17 cellular contexts compared by ENCODE assay signal in genomic region chr12:120211904-120212283, GRCh38. TPM values are rescaled to one million over a fixed set of nuclear protein-coding genes. Genes with fewer than 3 reads are reported as not detected.
DNase-seq lines count a peak whose midpoint lies in the region; ATAC-seq, FAIRE-seq and TF ChIP-seq lines count a peak whose summit lies in the region.
"Had no signal": no experiment of that assay in that cellular context is flagged by ENCODE, and none has a peak within 500 bp of the region (broad histone marks: within the 10 kb centered on the region; RNA-seq: fewer than 3 reads in every experiment).

No MANE protein-coding gene starts in this region.

- H3K4me1 Mint-ChIP-seq in activated T-helper 17 cell treated with anti-CD3 and anti-CD28 coated beads, Interleukin-2, amount 50 U/mL, for 72 hours: peaks cover 6% of the 10 kb centered on the region
- no peaks in the 10 kb centered on the region for H3K4me1 Mint-ChIP-seq in activated CD8-positive, alpha-beta T cell treated with anti-CD3 and anti-CD28 coated beads for 36 hours (ENCODE audit: low read depth)

- H3K4me1 ChIP-seq in HepG2 (ENCODE audit: insufficient read depth, low read length) (no peaks in the 10 kb centered on the region), right lobe of liver (peaks cover 0 to 5% (median 0%) of the 10 kb centered on the region in 4 donors), mucosa of rectum (ENCODE audit: control insufficient read depth in 2 of 2, insufficient read depth in 2 of 2, low read length in 2 of 2) (peaks cover 5 to 15% of the 10 kb centered on the region in 2 donors), aorta (ENCODE audit: control insufficient read depth in 1 of 2, insufficient read depth in 2 of 2, low read length in 2 of 2) (no peaks in the 10 kb centered on the region)

- H3K27ac ChIP-seq in HepG2 (ENCODE audit: extremely low read length, insufficient read depth, low read length) (no peak overlapping the region), right lobe of liver (no peak overlapping the region), mucosa of rectum (ENCODE audit: low read depth in 2 of 2, low read length in 2 of 2) (peak overlapping the region; percentile 71 to 73), aorta (ENCODE audit: low read depth in 1 of 2, low read length in 2 of 2) (no peak overlapping the region)

- WGBS in HepG2 (ENCODE audit: low lambda C conversion rate): 98% methylated on average over 8 of the region's 9 CpGs
- 40% methylated on average over 1 of the region's 9 CpGs for WGBS in right lobe of liver (ENCODE audit: insufficient coverage, low coverage, low lambda C conversion rate, missing lambda C conversion rate)
- WGBS in aorta, 2 donors: 77 to 83% methylated on average over 9 of the region's 9 CpGs

- peak overlapping the region; percentile 68 for H3K27ac Mint-ChIP-seq in activated T-helper 17 cell treated with anti-CD3 and anti-CD28 coated beads, Interleukin-2, amount 50 U/mL, for 72 hours
- H3K27ac Mint-ChIP-seq in activated CD8-positive, alpha-beta T cell treated with anti-CD3 and anti-CD28 coated beads for 36 hours: no peak overlapping the region

- no peak overlapping the region for H3K9ac ChIP-seq in HepG2 (ENCODE audit: insufficient read depth, low read depth, low read length)
- peak overlapping the region in 1 of 2 donors; percentile 18 for H3K9ac ChIP-seq in mucosa of rectum (ENCODE audit: low read depth in 1 of 2, low read length in 2 of 2)

- H3K4me2 ChIP-seq in HepG2 (ENCODE audit: low read depth, low read length): no peak overlapping the region

- H4K20me1 ChIP-seq in HepG2 (ENCODE audit: insufficient read depth, low read length): no peaks in the 10 kb centered on the region

- no peaks in the 10 kb centered on the region for H3K9me3 Mint-ChIP-seq in activated T-helper 17 cell treated with anti-CD3 and anti-CD28 coated beads, Interleukin-2, amount 50 U/mL, for 72 hours
- H3K9me3 Mint-ChIP-seq in activated CD8-positive, alpha-beta T cell treated with anti-CD3 and anti-CD28 coated beads for 36 hours: no peaks in the 10 kb centered on the region

- peaks cover 62% of the 10 kb centered on the region for H3K36me3 Mint-ChIP-seq in activated T-helper 17 cell treated with anti-CD3 and anti-CD28 coated beads, Interleukin-2, amount 50 U/mL, for 72 hours (ENCODE audit: low read depth)
- peaks cover 17% of the 10 kb centered on the region for H3K36me3 Mint-ChIP-seq in activated CD8-positive, alpha-beta T cell treated with anti-CD3 and anti-CD28 coated beads for 36 hours (ENCODE audit: low read depth)

- TF ChIP-seq RAD21 in HepG2 (CRISPR knock-in tag; IDR thresholded peaks at IDR 0.05): no peak

- FAIRE-seq in HepG2 (lab: Jason Lieb, UNC) (no peak), HTR-8/SVneo (lab: Jason Lieb, UNC) (no peak)
- FAIRE-seq: GM12878, GM19239, K562 had no signal

- no peak overlapping the region for H2AFZ ChIP-seq in HepG2 (ENCODE audit: low read length)

- no peak for TF ChIP-seq POLR2A in HepG2 (IDR thresholded peaks at IDR 0.05; ENCODE audit: insufficient read depth in 1 of 2, low read depth in 2 of 2, low read length in 2 of 2)
- no peak for TF ChIP-seq POLR2A in right lobe of liver (IDR thresholded peaks at IDR 0.05)

- ATAC-seq in HepG2: no peak
- no peak for ATAC-seq in right lobe of liver
- no peak for ATAC-seq in activated T-helper 17 cell treated with anti-CD3 and anti-CD28 coated beads, Interleukin-2, amount 50 U/mL, for 72 hours (replicated peaks)
- ATAC-seq in aorta (ENCODE audit: low FRiP score): peak; percentile 16
- no peak for ATAC-seq in activated CD8-positive, alpha-beta T cell treated with anti-CD3 and anti-CD28 coated beads for 36 hours
- no peak for ATAC-seq in GM18909 (IDR thresholded peaks at IDR 0.05; ENCODE audit: poor library complexity, unreplicated experiment)
- ATAC-seq: GM12878, K562 had no signal

- H3K27me3 ChIP-seq in HepG2 (ENCODE audit: control insufficient read depth in 1 of 2, insufficient read depth in 2 of 2, low read length in 2 of 2): no peaks in the 10 kb centered on the region; a peak in 1 of 5 replicates
- H3K27me3 ChIP-seq in right lobe of liver: no peaks in the 10 kb centered on the region
- H3K27me3 ChIP-seq in mucosa of rectum (ENCODE audit: control insufficient read depth in 2 of 2, insufficient read depth in 2 of 2, low read length in 2 of 2): no peaks in the 10 kb centered on the region
- no peaks in the 10 kb centered on the region for H3K27me3 ChIP-seq in aorta (ENCODE audit: control insufficient read depth in 1 of 2, insufficient read depth in 2 of 2, low read length in 1 of 2)

- CTCF ChIA-PET in HepG2 (lab: Yijun Ruan, JAX; ENCODE audit: low intra/inter-chr PET ratio, low total read pairs): no interaction called here
- CTCF ChIA-PET in activated CD8-positive, alpha-beta T cell treated with anti-CD3 and anti-CD28 coated beads for 36 hours (lab: Charles Lee): interaction anchor here (1.4 kb wide), 1 partner anchor 10 kb away, joined by 4 read pairs; no protein-coding TSS in a partner anchor

- POLR2A ChIA-PET in HepG2 (lab: Yijun Ruan, JAX): interaction anchor here (4.5 kb wide), 1 partner anchor 10 kb away, joined by 30 read pairs; the partner anchor contains the start of gene RPLP0
- POLR2A ChIA-PET in activated CD8-positive, alpha-beta T cell treated with anti-CD3 and anti-CD28 coated beads for 36 hours (lab: Charles Lee): interaction anchor here (0.7 to 4.9 kb wide), 4 partner anchors 12 to 80 kb away, joined by 3 to 44 read pairs (median 4); partner anchors contain the start of genes RNU4-2 and RPLP0

- BruUV-seq in HepG2 (replicated peaks; lab: Mats Ljungman, UMichigan): no TSS peak

- intact Hi-C loops in HepG2 (cut with micrococcal nuclease; ENCODE audit: unreplicated experiment): no loop called here
- intact Hi-C loops in right lobe of liver (cut with DNase I): no loop called here
- intact Hi-C loops in aorta (cut with DNase I): no loop called here
- intact Hi-C loops in activated CD8-positive, alpha-beta T cell treated with anti-CD3 and anti-CD28 coated beads for 36 hours (cut with micrococcal nuclease): no loop called here

- in situ Hi-C loops in HepG2 (cut with HindIII; ENCODE audit: extremely low pct_ligation_motif_present, low pct_unique_long_range_greater_than_20kb): loop anchor here (10.0 kb wide), 1 partner anchor 53 kb away; the partner anchor contains the start of gene PXN

- no peaks in the 10 kb centered on the region for H3K79me2 ChIP-seq in HepG2 (ENCODE audit: insufficient read depth, low read length)

- no peak overlapping the region for H3K4me3 ChIP-seq in HepG2 (replicated peaks in 1 of 3; ENCODE audit: insufficient read depth in 1 of 3, low read depth in 2 of 3, low read length in 3 of 3)
- no peak overlapping the region for H3K4me3 ChIP-seq in right lobe of liver
- H3K4me3 ChIP-seq in mucosa of rectum (ENCODE audit: low read length in 2 of 2): no peak overlapping the region
- H3K4me3 ChIP-seq in aorta (ENCODE audit: low read length in 2 of 2): no peak overlapping the region
- H3K4me3 ChIP-seq: GM12878, K562 had no signal

- DNase-seq in HepG2 (ENCODE audit: low spot score) (no peak), right lobe of liver (no peak), aorta (no peak), HTR-8/SVneo (ENCODE audit: insufficient read length, low spot score) (no peak)
- DNase-seq in activated CD8-positive, alpha-beta T cell treated with anti-CD3 and anti-CD28 coated beads for 36 hours: no peak
- DNase-seq: ACHN; CD4-positive, CD25-positive, alpha-beta regulatory T cell; DMS79; NCI-H1436 treated with DMSO at 0.1 percent for 48 hours; NCI-H2081; NCI-H526 had no signal

- no peak for TF ChIP-seq EP300 in HepG2 (IDR thresholded peaks at IDR 0.05; ENCODE audit: low read depth in 2 of 2, low read length in 2 of 2)
- no peak for TF ChIP-seq EP300 in HepG2 (CRISPR knock-in tag; IDR thresholded peaks at IDR 0.05; ENCODE audit: borderline replicate concordance)

- H3K36me3 ChIP-seq in HepG2 (replicated peaks in 1 of 2; ENCODE audit: control insufficient read depth in 1 of 2, insufficient read depth in 2 of 2, low read length in 2 of 2) (peaks cover 21 to 48% of the 10 kb centered on the region in 2 experiments; a peak in 4 of 5 replicates), right lobe of liver (peaks cover 0 to 44% (median 16%) of the 10 kb centered on the region in 4 donors), mucosa of rectum (ENCODE audit: control insufficient read depth in 2 of 2, insufficient read depth in 2 of 2, low read length in 2 of 2) (peaks cover 25 to 42% of the 10 kb centered on the region in 2 donors), aorta (ENCODE audit: control insufficient read depth in 1 of 2, insufficient read depth in 2 of 2, low read length in 1 of 2) (peaks cover 0 to 12% of the 10 kb centered on the region in 2 donors)

- H3K4me3 Mint-ChIP-seq in activated T-helper 17 cell treated with anti-CD3 and anti-CD28 coated beads, Interleukin-2, amount 50 U/mL, for 72 hours: no peak overlapping the region
- no peak overlapping the region for H3K4me3 Mint-ChIP-seq in activated CD8-positive, alpha-beta T cell treated with anti-CD3 and anti-CD28 coated beads for 36 hours

- H3K9me3 ChIP-seq in HepG2 (ENCODE audit: low read length) (no peaks in the 10 kb centered on the region), right lobe of liver (no peaks in the 10 kb centered on the region), mucosa of rectum (ENCODE audit: control insufficient read depth in 2 of 2, low read length in 2 of 2) (no peaks in the 10 kb centered on the region), aorta (ENCODE audit: control insufficient read depth, low read length) (no peaks in the 10 kb centered on the region)

- H3K27me3 Mint-ChIP-seq in activated T-helper 17 cell treated with anti-CD3 and anti-CD28 coated beads, Interleukin-2, amount 50 U/mL, for 72 hours: no peaks in the 10 kb centered on the region
- H3K27me3 Mint-ChIP-seq in activated CD8-positive, alpha-beta T cell treated with anti-CD3 and anti-CD28 coated beads for 36 hours: no peaks in the 10 kb centered on the region

- TF ChIP-seq CTCF in HepG2 (CRISPR knock-in tag; IDR thresholded peaks at IDR 0.05) (no peak), right lobe of liver (IDR thresholded peaks at IDR 0.05) (no peak)
- no peak for TF ChIP-seq CTCF in activated CD8-positive, alpha-beta T cell treated with anti-CD3 and anti-CD28 coated beads for 36 hours (IDR thresholded peaks at IDR 0.05)

RNA-seq across cellular contexts. Expression of gene RPLP0, which starts 11.0 kb away (rescaled TPM):
- total RNA-seq in HepG2 (2016; rRNA removed; fragmentation: Illumina TruSeq; extraction: Trizol) (2,915 and 3,025 TPM in 2 replicates), right lobe of liver (1,000 to 10,000 TPM in 2 of 6 experiments, 100 to 1,000 TPM in 4; 549 to 1,070 (median 665) TPM), aorta (1,000 to 10,000 TPM; 1,136 to 1,236 TPM)
- total RNA-seq in HepG2 (2016; cell fraction: cytosol; rRNA removed; fragmentation: Illumina TruSeq; extraction: Trizol; ENCODE audit: low read depth): 12,942 and 14,844 TPM in 2 replicates
- 2,993 and 3,024 TPM in 2 replicates for total RNA-seq in HepG2 (2016; cell fraction: insoluble cytoplasmic fraction; rRNA removed; fragmentation: Illumina TruSeq; extraction: Trizol)
- 11,359 and 11,757 TPM in 2 replicates for total RNA-seq in HepG2 (2016; cell fraction: membrane; rRNA removed; fragmentation: Illumina TruSeq; extraction: Trizol)
- total RNA-seq in HepG2 (2016; cell fraction: nucleus; rRNA removed; fragmentation: Illumina TruSeq; extraction: Trizol): 1,126 and 1,259 TPM in 2 replicates
- polyA plus RNA-seq in HepG2 (2011; rRNA removed) (5,570 and 6,229 TPM in 2 replicates), aorta (1,000 to 10,000 TPM; 2,250 to 2,543 TPM)
- polyA plus RNA-seq in HepG2 (2011; cell fraction: cytosol; rRNA removed): 8,040 and 9,457 TPM in 2 replicates
- 2,511 and 2,559 TPM in 2 replicates for polyA plus RNA-seq in HepG2 (2011; cell fraction: nucleus; rRNA removed)
- polyA plus RNA-seq in HepG2 (2012): 2,582 and 3,579 TPM in 2 replicates
- 15,203 and 16,637 TPM in 2 replicates for polyA plus RNA-seq in HepG2 (2016; cell fraction: cytosol; fragmentation: Illumina TruSeq; extraction: Trizol; ENCODE audit: low read depth)
- polyA plus RNA-seq in HepG2 (2016; cell fraction: insoluble cytoplasmic fraction; fragmentation: Illumina TruSeq; extraction: Trizol; ENCODE audit: low read depth): 2,845 and 2,926 TPM in 2 replicates
- 10,153 and 10,714 TPM in 2 replicates for polyA plus RNA-seq in HepG2 (2016; cell fraction: membrane; fragmentation: Illumina TruSeq; extraction: Trizol; ENCODE audit: low read depth)
- polyA plus RNA-seq in HepG2 (2016; cell fraction: nucleus; fragmentation: Illumina TruSeq; extraction: Trizol; ENCODE audit: insufficient read depth, low read depth): 1,939 and 1,982 TPM in 2 replicates
- 4,147 and 6,586 TPM in 2 replicates for polyA minus RNA-seq in HepG2 (2011; rRNA and poly(A)+ RNA removed; ENCODE audit: low replicate concordance)
- 1,238 and 1,297 TPM in 2 replicates for polyA minus RNA-seq in HepG2 (2011; cell fraction: cytosol; rRNA and poly(A)+ RNA removed)
- 657 and 805 TPM in 2 replicates for polyA minus RNA-seq in HepG2 (2011; cell fraction: nucleus; rRNA and poly(A)+ RNA removed)
- 1,000 to 10,000 TPM; 3,687 to 4,380 TPM for total RNA-seq in activated T-helper 17 cell treated with anti-CD3 and anti-CD28 coated beads, Interleukin-2, amount 50 U/mL, for 72 hours
- 1,000 to 10,000 TPM; 4,421 to 4,585 TPM for total RNA-seq in activated CD8-positive, alpha-beta T cell treated with anti-CD3 and anti-CD28 coated beads for 36 hours

RNA-seq across cellular contexts. Expression of gene GCN1, which starts 17.4 kb away (rescaled TPM):
- total RNA-seq in HepG2 (2016; rRNA removed; fragmentation: Illumina TruSeq; extraction: Trizol) (66.7 and 83.0 TPM in 2 replicates), right lobe of liver (10 to 100 TPM; 29.9 to 62.8 (median 39.4) TPM), aorta (10 to 100 TPM; 75.1 to 89.8 TPM)
- 59.7 and 67.2 TPM in 2 replicates for total RNA-seq in HepG2 (2016; cell fraction: cytosol; rRNA removed; fragmentation: Illumina TruSeq; extraction: Trizol; ENCODE audit: low read depth)
- total RNA-seq in HepG2 (2016; cell fraction: insoluble cytoplasmic fraction; rRNA removed; fragmentation: Illumina TruSeq; extraction: Trizol): 56.9 and 87.0 TPM in 2 replicates
- 19.6 and 22.1 TPM in 2 replicates for total RNA-seq in HepG2 (2016; cell fraction: membrane; rRNA removed; fragmentation: Illumina TruSeq; extraction: Trizol)
- 125 and 128 TPM in 2 replicates for total RNA-seq in HepG2 (2016; cell fraction: nucleus; rRNA removed; fragmentation: Illumina TruSeq; extraction: Trizol)
- polyA plus RNA-seq in HepG2 (2011; rRNA removed) (55.3 and 58.2 TPM in 2 replicates), aorta (10 to 100 TPM in 1 of 2 donors, 1 to 10 TPM in 1; 6.4 to 22.1 TPM)
- polyA plus RNA-seq in HepG2 (2011; cell fraction: cytosol; rRNA removed): 20.5 and 25.6 TPM in 2 replicates
- polyA plus RNA-seq in HepG2 (2011; cell fraction: nucleus; rRNA removed): 394 and 725 TPM in 2 replicates
- polyA plus RNA-seq in HepG2 (2012): 47.0 and 60.6 TPM in 2 replicates
- 1.8 and 2.1 TPM in 2 replicates for polyA plus RNA-seq in HepG2 (2016; cell fraction: cytosol; fragmentation: Illumina TruSeq; extraction: Trizol; ENCODE audit: low read depth)
- 33.5 and 45.5 TPM in 2 replicates for polyA plus RNA-seq in HepG2 (2016; cell fraction: insoluble cytoplasmic fraction; fragmentation: Illumina TruSeq; extraction: Trizol; ENCODE audit: low read depth)
- 4.1 and 5.4 TPM in 2 replicates for polyA plus RNA-seq in HepG2 (2016; cell fraction: membrane; fragmentation: Illumina TruSeq; extraction: Trizol; ENCODE audit: low read depth)
- polyA plus RNA-seq in HepG2 (2016; cell fraction: nucleus; fragmentation: Illumina TruSeq; extraction: Trizol; ENCODE audit: insufficient read depth, low read depth): 177 and 198 TPM in 2 replicates
- polyA minus RNA-seq in HepG2 (2011; rRNA and poly(A)+ RNA removed; ENCODE audit: low replicate concordance): 204 and 255 TPM in 2 replicates
- polyA minus RNA-seq in HepG2 (2011; cell fraction: cytosol; rRNA and poly(A)+ RNA removed): 59.8 and 61.6 TPM in 2 replicates
- 229 and 237 TPM in 2 replicates for polyA minus RNA-seq in HepG2 (2011; cell fraction: nucleus; rRNA and poly(A)+ RNA removed)
- total RNA-seq in activated T-helper 17 cell treated with anti-CD3 and anti-CD28 coated beads, Interleukin-2, amount 50 U/mL, for 72 hours: 100 to 1,000 TPM in 1 of 2 donors, 10 to 100 TPM in 1; 94.4 to 177 TPM
- 100 to 1,000 TPM; 130 to 137 TPM for total RNA-seq in activated CD8-positive, alpha-beta T cell treated with anti-CD3 and anti-CD28 coated beads for 36 hours

RNA-seq across cellular contexts. Expression of gene PXN, which starts 53.6 kb away (rescaled TPM):
- total RNA-seq in HepG2 (2016; rRNA removed; fragmentation: Illumina TruSeq; extraction: Trizol) (13.6 and 14.2 TPM in 2 replicates), right lobe of liver (10 to 100 TPM; 15.1 to 32.6 (median 24.1) TPM), aorta (100 to 1,000 TPM; 111 to 138 TPM)
- 2.8 and 2.9 TPM in 2 replicates for total RNA-seq in HepG2 (2016; cell fraction: cytosol; rRNA removed; fragmentation: Illumina TruSeq; extraction: Trizol; ENCODE audit: low read depth)
- 10.2 and 11.3 TPM in 2 replicates for total RNA-seq in HepG2 (2016; cell fraction: insoluble cytoplasmic fraction; rRNA removed; fragmentation: Illumina TruSeq; extraction: Trizol)
- 10.5 and 13.4 TPM in 2 replicates for total RNA-seq in HepG2 (2016; cell fraction: membrane; rRNA removed; fragmentation: Illumina TruSeq; extraction: Trizol)
- 10.6 and 14.0 TPM in 2 replicates for total RNA-seq in HepG2 (2016; cell fraction: nucleus; rRNA removed; fragmentation: Illumina TruSeq; extraction: Trizol)
- polyA plus RNA-seq in HepG2 (2011; rRNA removed) (13.9 and 14.2 TPM in 2 replicates), aorta (10 to 100 TPM; 31.3 to 79.9 TPM)
- 5.8 and 6.3 TPM in 2 replicates for polyA plus RNA-seq in HepG2 (2011; cell fraction: cytosol; rRNA removed)
- polyA plus RNA-seq in HepG2 (2011; cell fraction: nucleus; rRNA removed): 34.5 and 43.7 TPM in 2 replicates
- 18.0 and 21.4 TPM in 2 replicates for polyA plus RNA-seq in HepG2 (2012)
- polyA plus RNA-seq in HepG2 (2016; cell fraction: cytosol; fragmentation: Illumina TruSeq; extraction: Trizol; ENCODE audit: low read depth): 3.3 and 3.4 TPM in 2 replicates
- polyA plus RNA-seq in HepG2 (2016; cell fraction: insoluble cytoplasmic fraction; fragmentation: Illumina TruSeq; extraction: Trizol; ENCODE audit: low read depth): 20.0 and 28.0 TPM in 2 replicates
- polyA plus RNA-seq in HepG2 (2016; cell fraction: membrane; fragmentation: Illumina TruSeq; extraction: Trizol; ENCODE audit: low read depth): 14.1 and 14.2 TPM in 2 replicates
- polyA plus RNA-seq in HepG2 (2016; cell fraction: nucleus; fragmentation: Illumina TruSeq; extraction: Trizol; ENCODE audit: insufficient read depth, low read depth): 43.9 and 49.3 TPM in 2 replicates
- 26.4 and 40.4 TPM in 2 replicates for polyA minus RNA-seq in HepG2 (2011; rRNA and poly(A)+ RNA removed; ENCODE audit: low replicate concordance)
- polyA minus RNA-seq in HepG2 (2011; cell fraction: cytosol; rRNA and poly(A)+ RNA removed): 6.4 and 8.2 TPM in 2 replicates
- polyA minus RNA-seq in HepG2 (2011; cell fraction: nucleus; rRNA and poly(A)+ RNA removed): 10.3 and 10.7 TPM in 2 replicates
- 10 to 100 TPM; 44.8 to 65.5 TPM for total RNA-seq in activated T-helper 17 cell treated with anti-CD3 and anti-CD28 coated beads, Interleukin-2, amount 50 U/mL, for 72 hours
- 10 to 100 TPM; 40.2 to 45.3 TPM for total RNA-seq in activated CD8-positive, alpha-beta T cell treated with anti-CD3 and anti-CD28 coated beads for 36 hours

Comparison
In these comparisons a context has a peak if more than half of its experiments do, and no peak if none do; other contexts are left out.
1. H3K27ac ChIP-seq: peak in mucosa of rectum (2 of 2); none in HepG2 (single experiment), right lobe of liver (0 of 3) and aorta (0 of 2).